ENCODE assay signal across 17 cellular contexts in the genomic region with DNA sequence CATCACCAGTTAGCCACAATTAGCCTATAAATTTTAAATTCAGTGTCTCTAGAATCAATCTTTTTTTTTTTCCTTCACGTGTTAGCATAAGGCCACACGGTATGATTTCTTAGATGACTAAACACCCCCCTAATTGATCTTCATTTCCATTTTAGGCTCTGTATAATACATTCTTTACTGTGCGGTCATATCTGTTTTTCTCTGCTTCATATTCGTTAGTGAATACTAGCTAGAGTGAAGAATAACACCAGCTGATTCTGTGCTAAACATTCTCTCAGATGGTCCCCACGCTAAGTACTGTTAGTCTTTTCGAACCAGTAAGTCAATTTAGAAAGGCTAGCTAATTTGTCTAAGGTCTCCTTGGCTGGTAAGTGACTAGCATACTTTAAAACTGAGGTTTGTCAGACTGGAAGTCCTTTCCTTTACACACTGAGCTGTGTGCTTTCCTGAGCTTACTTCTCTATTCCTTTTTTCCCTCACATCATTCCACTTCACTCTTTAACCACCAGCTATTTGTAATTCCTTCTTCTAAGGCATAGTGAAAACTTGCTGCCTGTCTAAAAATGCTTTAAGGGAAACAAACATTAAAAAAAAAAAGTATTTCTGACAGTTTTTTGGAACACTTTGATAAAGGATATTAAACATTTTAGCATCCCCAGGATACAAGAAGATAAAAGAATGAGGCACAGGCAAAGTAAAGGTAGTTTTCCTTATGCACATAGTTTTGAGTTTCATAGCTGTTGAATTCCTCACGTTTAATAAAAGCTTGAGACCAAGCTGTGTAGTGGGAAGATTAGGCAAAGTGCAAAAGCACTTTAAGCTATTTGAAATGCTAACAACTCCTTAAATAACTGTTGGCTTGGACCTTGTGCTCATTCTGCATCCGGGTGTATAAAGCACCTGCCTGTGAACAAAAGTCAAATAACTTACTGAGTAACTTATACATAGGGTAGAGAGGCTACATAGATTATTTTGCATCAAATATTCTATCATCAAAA. TPM values are rescaled to one million over a fixed set of nuclear protein-coding genes. Genes with fewer than 3 reads are reported as not detected.
DNase-seq lines count a peak whose midpoint lies in the region; ATAC-seq and TF ChIP-seq lines count a peak whose summit lies in the region.
"Had no signal": no experiment of that assay in that cellular context is flagged by ENCODE, and none has a peak within 500 bp of the region (broad histone marks: within the 10 kb centered on the region; RNA-seq: fewer than 3 reads in every experiment).

No MANE protein-coding gene starts in this region.

- ATAC-seq in mucosa of descending colon (peak; percentile 68), HG02981 (IDR thresholded peaks at IDR 0.05; ENCODE audit: unreplicated experiment) (no peak)
- ATAC-seq: stimulated activated effector memory CD8-positive, alpha-beta T cell treated with anti-CD3 and anti-CD28 coated beads, Interleukin-12 subunit alpha, Interleukin-12 subunit beta, amount 100 ng/mL, for 72 hours had no signal

- H3K9me3 Mint-ChIP-seq in chondrocyte (ENCODE audit: low read depth): no peaks in the 10 kb centered on the region
- H3K9me3 Mint-ChIP-seq: stimulated activated effector memory CD8-positive, alpha-beta T cell treated with anti-CD3 and anti-CD28 coated beads, Interleukin-12 subunit alpha, Interleukin-12 subunit beta, amount 100 ng/mL, for 72 hours had no signal

- peaks cover 3% of the 10 kb centered on the region for H3K36me3 Mint-ChIP-seq in chondrocyte (ENCODE audit: low read depth)
- H3K36me3 Mint-ChIP-seq: stimulated activated effector memory CD8-positive, alpha-beta T cell treated with anti-CD3 and anti-CD28 coated beads, Interleukin-12 subunit alpha, Interleukin-12 subunit beta, amount 100 ng/mL, for 72 hours had no signal

- H3K4me1 Mint-ChIP-seq in chondrocyte (ENCODE audit: low read depth): peaks cover 60% of the 10 kb centered on the region

- H3K36me3 ChIP-seq in HUES48 (ENCODE audit: control insufficient read depth, insufficient read depth, low read length): no peaks in the 10 kb centered on the region
- no peaks in the 10 kb centered on the region for H3K36me3 ChIP-seq in mucosa of descending colon (ENCODE audit: low read depth)
- H3K36me3 ChIP-seq in stomach: peaks cover 0 to 4% (median 0%) of the 10 kb centered on the region in 4 donors
- no peaks in the 10 kb centered on the region for H3K36me3 ChIP-seq in suprapubic skin
- H3K36me3 ChIP-seq in prostate gland: no peaks in the 10 kb centered on the region
- H3K36me3 ChIP-seq: adrenal gland had no signal

- TF ChIP-seq CTCF in chondrocyte (IDR thresholded peaks at IDR 0.05): no peak
- no peak for TF ChIP-seq CTCF in mucosa of descending colon (IDR thresholded peaks at IDR 0.05)
- no peak for TF ChIP-seq CTCF in stomach (IDR thresholded peaks at IDR 0.05)
- TF ChIP-seq CTCF in suprapubic skin (IDR thresholded peaks at IDR 0.05): no peak
- no peak for TF ChIP-seq CTCF in prostate gland (IDR thresholded peaks at IDR 0.05)

- H3K9me3 ChIP-seq in HUES48 (ENCODE audit: control insufficient read depth, insufficient read depth, low read length): no peaks in the 10 kb centered on the region
- H3K9me3 ChIP-seq in mucosa of descending colon: no peaks in the 10 kb centered on the region
- H3K9me3 ChIP-seq in stomach: no peaks in the 10 kb centered on the region
- H3K9me3 ChIP-seq in suprapubic skin: no peaks in the 10 kb centered on the region
- H3K9me3 ChIP-seq in prostate gland: no peaks in the 10 kb centered on the region
- H3K9me3 ChIP-seq: adrenal gland had no signal

- 26 to 44% (median 39%) methylated on average over 8 of the region's 8 CpGs for WGBS in stomach, 5 donors
- WGBS in suprapubic skin: 65% methylated on average over 8 of the region's 8 CpGs
- 54% methylated on average over 8 of the region's 8 CpGs for WGBS in prostate gland

- H3K27me3 ChIP-seq in HUES48 (ENCODE audit: control insufficient read depth, insufficient read depth, low read length) (no peaks in the 10 kb centered on the region), stomach (no peaks in the 10 kb centered on the region), suprapubic skin (no peaks in the 10 kb centered on the region), prostate gland (replicated peaks; ENCODE audit: insufficient read depth) (no peaks in the 10 kb centered on the region)
- H3K27me3 ChIP-seq: adrenal gland had no signal

- no peaks in the 10 kb centered on the region for H3K27me3 Mint-ChIP-seq in chondrocyte (ENCODE audit: low read depth)

- no peak for TF ChIP-seq EP300 in stomach (IDR thresholded peaks at IDR 0.05)
- no peak for TF ChIP-seq EP300 in suprapubic skin (IDR thresholded peaks at IDR 0.05)

- H3K4me3 ChIP-seq in HUES48 (ENCODE audit: low read depth, low read length): no peak overlapping the region
- no peak overlapping the region for H3K4me3 ChIP-seq in mucosa of descending colon
- H3K4me3 ChIP-seq in stomach: no peak overlapping the region
- H3K4me3 ChIP-seq in suprapubic skin: no peak overlapping the region
- H3K4me3 ChIP-seq in prostate gland: no peak overlapping the region
- H3K4me3 ChIP-seq: adrenal gland had no signal

- H3K9ac ChIP-seq in HUES48 (ENCODE audit: low read depth, low read length): no peak overlapping the region

- H3K4me1 ChIP-seq in HUES48 (ENCODE audit: control insufficient read depth, insufficient read depth, low read length) (peaks cover 43% of the 10 kb centered on the region), mucosa of descending colon (ENCODE audit: low read depth) (peaks cover 34% of the 10 kb centered on the region), stomach (peaks cover 11 to 72% (median 40%) of the 10 kb centered on the region in 4 donors), suprapubic skin (peaks cover 32% of the 10 kb centered on the region), prostate gland (replicated peaks) (no peaks in the 10 kb centered on the region)

- DNase-seq in chondrocyte (ENCODE audit: low spot score) (no peak), mucosa of descending colon (no peak), stomach (no peak), suprapubic skin (ENCODE audit: low spot score in 2 of 2) (no peak), prostate gland (ENCODE audit: low spot score) (no peak)
- DNase-seq in activated CD8-positive, alpha-beta memory T cell treated with anti-CD3 and anti-CD28 coated beads, Interleukin-2, amount 50 U/mL, for 4 hours: no peak
- DNase-seq: activated CD4-positive, CD25-positive, alpha-beta regulatory T cell treated with anti-CD3 and anti-CD28 coated beads, Interleukin-2, amount 50 U/mL, for 72 hours; activated T-cell treated with anti-CD3 and anti-CD28 coated beads for 4 hours; adrenal gland; cortex of kidney; KBM-7; NCI-H1436 treated with DMSO at 0.1 percent for 48 hours; retina; stimulated activated CD4-positive, alpha-beta T cell treated with anti-CD3 and anti-CD28 coated beads, Interleukin-4, amount 100 ng/mL, for 4 hours had no signal

- peak overlapping the region; percentile 75 for H3K27ac Mint-ChIP-seq in chondrocyte (ENCODE audit: unreplicated experiment)
- H3K27ac Mint-ChIP-seq: stimulated activated effector memory CD8-positive, alpha-beta T cell treated with anti-CD3 and anti-CD28 coated beads, Interleukin-12 subunit alpha, Interleukin-12 subunit beta, amount 100 ng/mL, for 72 hours had no signal

- no peak for TF ChIP-seq POLR2A in stomach (IDR thresholded peaks at IDR 0.05)
- no peak for TF ChIP-seq POLR2A in suprapubic skin (IDR thresholded peaks at IDR 0.05)
- TF ChIP-seq POLR2A in prostate gland (IDR thresholded peaks at IDR 0.05): no peak

- H3K4me3 Mint-ChIP-seq in chondrocyte (ENCODE audit: unreplicated experiment): no peak overlapping the region
- H3K4me3 Mint-ChIP-seq: stimulated activated effector memory CD8-positive, alpha-beta T cell treated with anti-CD3 and anti-CD28 coated beads, Interleukin-12 subunit alpha, Interleukin-12 subunit beta, amount 100 ng/mL, for 72 hours had no signal

- H3K27ac ChIP-seq in HUES48 (ENCODE audit: low read depth, low read length) (peak overlapping the region; percentile 39), stomach (peak overlapping the region in 3 of 5 donors; percentile 27 to 59 (median 30)), suprapubic skin (no peak overlapping the region), prostate gland (no peak overlapping the region)
- H3K27ac ChIP-seq: adrenal gland had no signal

- intact Hi-C loops in mucosa of descending colon (cut with DNase I, micrococcal nuclease) (loop anchor here in 1 of 2 donors (10.0 kb wide), 1 partner anchor 68 kb away; no protein-coding TSS in a partner anchor), stomach (cut with DNase I; ENCODE audit: low total_unique reads) (no loop called here), prostate gland (cut with DNase I) (no loop called here)

RNA-seq across cellular contexts. Expression of gene ZFAND6, which starts 17.1 kb away (rescaled TPM):
- total RNA-seq in chondrocyte (46.8 to 55.7 TPM (median 49.3 TPM) in 3 replicates), mucosa of descending colon (10 to 100 TPM; 73.0 to 83.3 (median 76.5) TPM), stomach (100 to 1,000 TPM in 2 of 5 donors, 10 to 100 TPM in 3; 12.2 to 271 (median 61.9) TPM), suprapubic skin (100 to 1,000 TPM in 1 of 4 donors, 10 to 100 TPM in 3; 47.9 to 107 (median 80.9) TPM), prostate gland (100 to 1,000 TPM; 103 to 167 TPM)
- 100 to 1,000 TPM in 1 of 3 donors, 10 to 100 TPM in 2; 41.5 to 113 (median 71.0) TPM for polyA plus RNA-seq in stomach

Comparison
In these comparisons a context has a peak if more than half of its experiments do, and no peak if none do; other contexts are left out.
1. H3K27ac ChIP-seq: peak in HUES48 (single experiment) and stomach (3 of 5); none in suprapubic skin (single experiment) and prostate gland (0 of 2).